ENCODE assay signal across 12 cellular contexts in the genomic region with DNA sequence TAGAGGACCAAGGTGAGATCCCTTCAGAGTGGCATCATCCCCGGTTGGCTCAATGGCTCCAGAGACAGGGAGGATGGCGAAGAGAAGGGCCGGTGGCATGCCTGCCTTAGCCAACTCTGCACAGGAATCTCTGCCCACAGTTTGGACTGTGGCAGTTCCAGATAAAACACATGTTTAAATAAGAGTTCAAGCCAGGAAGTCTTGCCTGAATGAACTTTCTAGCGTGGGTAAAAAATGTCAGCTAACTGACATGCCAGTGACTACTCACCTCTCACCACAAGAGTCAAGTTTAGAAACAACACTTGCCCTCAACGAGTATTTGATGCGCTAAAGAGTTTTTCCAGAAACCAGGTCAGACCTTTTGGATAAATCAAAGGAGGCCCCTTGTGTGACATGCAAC. TPM values are rescaled to one million over a fixed set of nuclear protein-coding genes. Genes with fewer than 3 reads are reported as not detected.
A peak's percentile ranks its signal among the peaks of the same experiment; 100 is the strongest.
DNase-seq lines count a peak whose midpoint lies in the region; ATAC-seq and TF ChIP-seq lines count a peak whose summit lies in the region.
"Had no signal": no experiment of that assay in that cellular context is flagged by ENCODE, and none has a peak within 500 bp of the region (broad histone marks: within the 10 kb centered on the region; RNA-seq: fewer than 3 reads in every experiment).

No MANE protein-coding gene starts in this region.

- DNase-seq in activated naive CD4-positive, alpha-beta T cell treated with anti-CD3 and anti-CD28 coated beads for 36 hours, result peak; percentile 17
- no peak for DNase-seq in activated naive CD4-positive, alpha-beta T cell treated with anti-CD3 and anti-CD28 coated beads, Interleukin-2, amount 50 U/mL, for 16 hours
- no peak for DNase-seq in activated naive CD8-positive, alpha-beta T cell treated with anti-CD3 and anti-CD28 coated beads, Interleukin-2, amount 10 ng/mL, durations not matched to agents 7 days and 5 days
- DNase-seq in iris pigment epithelial cell (ENCODE audit: low read depth), result peak; percentile 31
- no peak for DNase-seq in suprapubic skin (ENCODE audit: low spot score in 2 of 2)
- DNase-seq in naive thymus-derived CD8-positive, alpha-beta T cell, result no peak
- no peak for DNase-seq in NAMALWA (ENCODE audit: low spot score)
- no peak for DNase-seq in MM.1S
- DNase-seq: NCI-H2029 treated with DMSO at 0.1 percent for 48 hours; occipital lobe; stimulated activated CD4-positive, alpha-beta T cell treated with anti-CD3 and anti-CD28 coated beads, Interleukin-2, amount 100 ng/mL, for 48 hours; T-cell had no signal

- no peak for TF ChIP-seq CTCF in suprapubic skin (IDR thresholded peaks at IDR 0.05)
- no peak for TF ChIP-seq CTCF in MM.1S (IDR thresholded peaks at IDR 0.05; ENCODE audit: low read length)

- H3F3A ChIP-seq in MM.1S (ENCODE audit: insufficient read depth, low read length), result peaks cover 6% of the 10 kb centered on the region; the same call in 1 of the 2 replicates

- H3K4me1 ChIP-seq in suprapubic skin (peaks cover 75% of the 10 kb centered on the region), MM.1S (ENCODE audit: low read length) (no peaks in the 10 kb centered on the region)

- H3K4me3 ChIP-seq in suprapubic skin, result no peak overlapping the region
- no peak overlapping the region for H3K4me3 ChIP-seq in MM.1S (ENCODE audit: low read length)

- intact Hi-C loops in activated naive CD4-positive, alpha-beta T cell treated with anti-CD3 and anti-CD28 coated beads for 36 hours (cut with micrococcal nuclease), result loop anchor here (5.0 to 10.0 kb wide), 2 partner anchors 143 to 311 kb away; no protein-coding TSS in a partner anchor

- no peaks in the 10 kb centered on the region for H3K27me3 Mint-ChIP-seq in activated naive CD4-positive, alpha-beta T cell treated with anti-CD3 and anti-CD28 coated beads for 36 hours (ENCODE audit: low read depth)
- H3K27me3 Mint-ChIP-seq in activated naive CD8-positive, alpha-beta T cell treated with anti-CD3 and anti-CD28 coated beads, Interleukin-2, amount 10 ng/mL, durations not matched to agents 7 days and 5 days, result no peaks in the 10 kb centered on the region
- no peaks in the 10 kb centered on the region for H3K27me3 Mint-ChIP-seq in naive thymus-derived CD8-positive, alpha-beta T cell
- H3K27me3 Mint-ChIP-seq: T-cell had no signal

- peaks cover 3% of the 10 kb centered on the region for H3K36me3 Mint-ChIP-seq in activated naive CD4-positive, alpha-beta T cell treated with anti-CD3 and anti-CD28 coated beads for 36 hours (ENCODE audit: low read depth)
- H3K36me3 Mint-ChIP-seq in activated naive CD8-positive, alpha-beta T cell treated with anti-CD3 and anti-CD28 coated beads, Interleukin-2, amount 10 ng/mL, durations not matched to agents 7 days and 5 days, result peaks cover 31% of the 10 kb centered on the region
- peaks cover 0 to 7% (median 4%) of the 10 kb centered on the region in 3 donors for H3K36me3 Mint-ChIP-seq in naive thymus-derived CD8-positive, alpha-beta T cell

- H3K36me3 ChIP-seq in suprapubic skin (no peaks in the 10 kb centered on the region), MM.1S (replicated peaks; ENCODE audit: insufficient read depth, low read length) (no peaks in the 10 kb centered on the region)

- H3K79me2 ChIP-seq in MM.1S (ENCODE audit: low read length), result no peaks in the 10 kb centered on the region

- peaks cover 73% of the 10 kb centered on the region for H3K4me1 Mint-ChIP-seq in activated naive CD4-positive, alpha-beta T cell treated with anti-CD3 and anti-CD28 coated beads for 36 hours (ENCODE audit: low read depth)
- peaks cover 69% of the 10 kb centered on the region for H3K4me1 Mint-ChIP-seq in activated naive CD8-positive, alpha-beta T cell treated with anti-CD3 and anti-CD28 coated beads, Interleukin-2, amount 10 ng/mL, durations not matched to agents 7 days and 5 days
- peaks cover 29 to 88% (median 85%) of the 10 kb centered on the region in 4 donors for H3K4me1 Mint-ChIP-seq in naive thymus-derived CD8-positive, alpha-beta T cell

- H3K27me3 ChIP-seq in suprapubic skin (no peaks in the 10 kb centered on the region), MM.1S (replicated peaks; ENCODE audit: insufficient read depth, low read length) (no peaks in the 10 kb centered on the region)

- WGBS in suprapubic skin, result 68% methylated on average over 6 of the region's 6 CpGs

- no peak overlapping the region for H3K9ac ChIP-seq in MM.1S (ENCODE audit: low read length)

- no peak overlapping the region for H3K4me2 ChIP-seq in MM.1S (ENCODE audit: low read depth, low read length)

- no peaks in the 10 kb centered on the region for H3K9me3 ChIP-seq in suprapubic skin
- H3K9me3 ChIP-seq in MM.1S (replicated peaks; ENCODE audit: insufficient read depth, low read length), result no peaks in the 10 kb centered on the region

- TF ChIP-seq EP300 in suprapubic skin (IDR thresholded peaks at IDR 0.05), result no peak

- CTCF ChIA-PET in activated naive CD4-positive, alpha-beta T cell treated with anti-CD3 and anti-CD28 coated beads for 36 hours (lab: Charles Lee), result no interaction called here

- no peaks in the 10 kb centered on the region for H3K9me2 ChIP-seq in MM.1S (replicated peaks; ENCODE audit: insufficient read depth, low read length)

- H2AFZ ChIP-seq in MM.1S (ENCODE audit: low read length), result no peak overlapping the region

- H3K9me3 Mint-ChIP-seq in activated naive CD4-positive, alpha-beta T cell treated with anti-CD3 and anti-CD28 coated beads for 36 hours, result no peaks in the 10 kb centered on the region
- no peaks in the 10 kb centered on the region for H3K9me3 Mint-ChIP-seq in activated naive CD8-positive, alpha-beta T cell treated with anti-CD3 and anti-CD28 coated beads, Interleukin-2, amount 10 ng/mL, durations not matched to agents 7 days and 5 days
- no peaks in the 10 kb centered on the region for H3K9me3 Mint-ChIP-seq in naive thymus-derived CD8-positive, alpha-beta T cell
- H3K9me3 Mint-ChIP-seq: T-cell had no signal

- H4K20me1 ChIP-seq in MM.1S (ENCODE audit: insufficient read depth, low read length), result no peaks in the 10 kb centered on the region

- H3K4me3 Mint-ChIP-seq in activated naive CD4-positive, alpha-beta T cell treated with anti-CD3 and anti-CD28 coated beads for 36 hours, result no peak overlapping the region
- H3K4me3 Mint-ChIP-seq in activated naive CD8-positive, alpha-beta T cell treated with anti-CD3 and anti-CD28 coated beads, Interleukin-2, amount 10 ng/mL, durations not matched to agents 7 days and 5 days, result peak overlapping the region; percentile 60
- H3K4me3 Mint-ChIP-seq in naive thymus-derived CD8-positive, alpha-beta T cell, result no peak overlapping the region

- H3K27ac ChIP-seq in suprapubic skin (peak overlapping the region; percentile 30), MM.1S (ENCODE audit: low read length) (no peak overlapping the region)

- H3K27ac Mint-ChIP-seq in activated naive CD4-positive, alpha-beta T cell treated with anti-CD3 and anti-CD28 coated beads for 36 hours, result no peak overlapping the region
- H3K27ac Mint-ChIP-seq in activated naive CD8-positive, alpha-beta T cell treated with anti-CD3 and anti-CD28 coated beads, Interleukin-2, amount 10 ng/mL, durations not matched to agents 7 days and 5 days, result no peak overlapping the region
- peak overlapping the region in 3 of 10 donors; percentile 18 to 71 (median 43) for H3K27ac Mint-ChIP-seq in naive thymus-derived CD8-positive, alpha-beta T cell

- no peak for ATAC-seq in activated naive CD8-positive, alpha-beta T cell treated with anti-CD3 and anti-CD28 coated beads, Interleukin-2, amount 10 ng/mL, durations not matched to agents 7 days and 5 days (ENCODE audit: low read depth)
- ATAC-seq in naive thymus-derived CD8-positive, alpha-beta T cell, result no peak
- ATAC-seq: T-cell had no signal

- POLR2A ChIA-PET in activated naive CD8-positive, alpha-beta T cell treated with anti-CD3 and anti-CD28 coated beads, Interleukin-2, amount 10 ng/mL, durations not matched to agents 7 days and 5 days (lab: Charles Lee), result no interaction called here
- POLR2A ChIA-PET in naive thymus-derived CD8-positive, alpha-beta T cell (lab: Charles Lee), result no interaction called here

- no peak for TF ChIP-seq POLR2A in suprapubic skin (IDR thresholded peaks at IDR 0.05)

RNA-seq across cellular contexts. Expression of gene NOD1, which starts 3.0 kb away (rescaled TPM):
- total RNA-seq in activated naive CD4-positive, alpha-beta T cell treated with anti-CD3 and anti-CD28 coated beads for 36 hours, result 1 to 10 TPM; 9.2 to 9.8 TPM
- 10 to 100 TPM; 26.8 to 28.2 TPM for total RNA-seq in activated naive CD8-positive, alpha-beta T cell treated with anti-CD3 and anti-CD28 coated beads, Interleukin-2, amount 10 ng/mL, durations not matched to agents 7 days and 5 days
- total RNA-seq in suprapubic skin, result 10 to 100 TPM in 2 of 4 donors, 1 to 10 TPM in 2; 9.2 to 22.8 (median 13.4) TPM
- total RNA-seq in naive thymus-derived CD8-positive, alpha-beta T cell, result 10 to 100 TPM; 16.9 to 18.9 TPM
- polyA plus RNA-seq in naive thymus-derived CD8-positive, alpha-beta T cell, result 1 to 10 TPM; 5.7 to 9.3 (median 6.4) TPM

RNA-seq across cellular contexts. Expression of gene GGCT, which starts 29.0 kb away (rescaled TPM):
- total RNA-seq in activated naive CD4-positive, alpha-beta T cell treated with anti-CD3 and anti-CD28 coated beads for 36 hours, result 10 to 100 TPM; 83.0 to 83.8 TPM
- 10 to 100 TPM; 40.2 to 42.7 TPM for total RNA-seq in activated naive CD8-positive, alpha-beta T cell treated with anti-CD3 and anti-CD28 coated beads, Interleukin-2, amount 10 ng/mL, durations not matched to agents 7 days and 5 days
- total RNA-seq in suprapubic skin, result 10 to 100 TPM; 13.7 to 76.1 (median 54.1) TPM
- 10 to 100 TPM; 13.8 to 15.7 TPM for total RNA-seq in naive thymus-derived CD8-positive, alpha-beta T cell
- 10 to 100 TPM; 26.0 to 28.2 (median 27.0) TPM for polyA plus RNA-seq in naive thymus-derived CD8-positive, alpha-beta T cell

Comparison
In these comparisons a context has a peak if more than half of its experiments do, and no peak if none do; other contexts are left out.
1. DNase-seq: peak in activated naive CD4-positive, alpha-beta T cell treated with anti-CD3 and anti-CD28 coated beads for 36 hours (single experiment) and iris pigment epithelial cell (single experiment); none in activated naive CD4-positive, alpha-beta T cell treated with anti-CD3 and anti-CD28 coated beads, Interleukin-2, amount 50 U/mL, for 16 hours (single experiment), activated naive CD8-positive, alpha-beta T cell treated with anti-CD3 and anti-CD28 coated beads, Interleukin-2, amount 10 ng/mL, durations not matched to agents 7 days and 5 days (single experiment), suprapubic skin (0 of 2), naive thymus-derived CD8-positive, alpha-beta T cell (0 of 10), NAMALWA (single experiment) and MM.1S (single experiment).